ENCODE assay signal across 8 cellular contexts in genomic region chr22:20429254-20430100, GRCh38. TPM values are rescaled to one million over a fixed set of nuclear protein-coding genes. Genes with fewer than 3 reads are reported as not detected.
DNase-seq lines count a peak whose midpoint lies in the region; ATAC-seq and TF ChIP-seq lines count a peak whose summit lies in the region.

No MANE protein-coding gene starts in this region.

- CTCF ChIA-PET in activated CD4-positive, alpha-beta T cell treated with anti-CD3 and anti-CD28 coated beads for 36 hours (lab: Charles Lee), result interaction anchor here (0.9 to 2.4 kb wide), 4 partner anchors 12 to 272 kb away, joined by 3 to 17 read pairs (median 4); no protein-coding TSS in a partner anchor

- DNase-seq in AML-193 (lab: John Stamatoyannopoulos, UW) (peak; percentile 18 to 29), nephron progenitor cell (peak; percentile 89), progenitor cell of endocrine pancreas (ENCODE audit: low spot score, unreplicated experiment) (no peak), NCI-H2081 (lab: John Stamatoyannopoulos, UW) (no peak)
- peak; percentile 89 for DNase-seq in activated CD4-positive, alpha-beta T cell treated with anti-CD3 and anti-CD28 coated beads for 36 hours

- H3K36me3 Mint-ChIP-seq in activated CD4-positive, alpha-beta T cell treated with anti-CD3 and anti-CD28 coated beads for 36 hours (ENCODE audit: low read depth), result no peaks in the 10 kb centered on the region
- no peaks in the 10 kb centered on the region for H3K36me3 Mint-ChIP-seq in dendritic cell treated with granulocyte-macrophage colony-stimulating factor and Interleukin-4, amounts not matched to agents 40 ng/mL and 50 ng/mL, for 4 days (ENCODE audit: low read depth)
- H3K36me3 Mint-ChIP-seq in nephron progenitor cell (ENCODE audit: low read depth), result peaks cover 18% of the 10 kb centered on the region
- peaks cover 16% of the 10 kb centered on the region for H3K36me3 Mint-ChIP-seq in progenitor cell of endocrine pancreas (ENCODE audit: insufficient read depth)

- H3K4me3 Mint-ChIP-seq in activated CD4-positive, alpha-beta T cell treated with anti-CD3 and anti-CD28 coated beads for 36 hours, result peak overlapping the region; percentile 68
- H3K4me3 Mint-ChIP-seq in dendritic cell treated with granulocyte-macrophage colony-stimulating factor and Interleukin-4, amounts not matched to agents 40 ng/mL and 50 ng/mL, for 4 days, result peak overlapping the region; percentile 74
- H3K4me3 Mint-ChIP-seq in nephron progenitor cell (peak overlapping the region; percentile 68), progenitor cell of endocrine pancreas (ENCODE audit: low read depth) (no peak overlapping the region)

- H3K27me3 Mint-ChIP-seq in activated CD4-positive, alpha-beta T cell treated with anti-CD3 and anti-CD28 coated beads for 36 hours, result peaks cover 38% of the 10 kb centered on the region
- H3K27me3 Mint-ChIP-seq in dendritic cell treated with granulocyte-macrophage colony-stimulating factor and Interleukin-4, amounts not matched to agents 40 ng/mL and 50 ng/mL, for 4 days, result peaks cover 93% of the 10 kb centered on the region
- H3K27me3 Mint-ChIP-seq in nephron progenitor cell (ENCODE audit: low read depth, poor library complexity) (peaks cover 72% of the 10 kb centered on the region), progenitor cell of endocrine pancreas (peaks cover 34% of the 10 kb centered on the region)

- H3K27ac Mint-ChIP-seq in activated CD4-positive, alpha-beta T cell treated with anti-CD3 and anti-CD28 coated beads for 36 hours, result no peak overlapping the region
- no peak overlapping the region for H3K27ac Mint-ChIP-seq in dendritic cell treated with granulocyte-macrophage colony-stimulating factor and Interleukin-4, amounts not matched to agents 40 ng/mL and 50 ng/mL, for 4 days
- no peak overlapping the region for H3K27ac Mint-ChIP-seq in nephron progenitor cell
- H3K27ac Mint-ChIP-seq in progenitor cell of endocrine pancreas, result no peak overlapping the region

- intact Hi-C loops in activated CD4-positive, alpha-beta T cell treated with anti-CD3 and anti-CD28 coated beads for 36 hours (cut with DNase I, micrococcal nuclease), result loop anchor here (1.0 to 10.0 kb wide), 5 partner anchors 67 to 274 kb away; partner anchors contain the start of gene MED15 (in 1 of the 2)
- intact Hi-C loops in dendritic cell treated with granulocyte-macrophage colony-stimulating factor and Interleukin-4, amounts not matched to agents 40 ng/mL and 50 ng/mL, for 4 days (cut with micrococcal nuclease), result loop anchor here (1.0 kb wide), 1 partner anchor 27 kb away; no protein-coding TSS in a partner anchor

- peak; percentile 49 for ATAC-seq in HG03025 (IDR thresholded peaks at IDR 0.05; ENCODE audit: low FRiP score, unreplicated experiment)
- ATAC-seq in activated CD4-positive, alpha-beta T cell treated with anti-CD3 and anti-CD28 coated beads for 36 hours, result peak; percentile 80

- TF ChIP-seq CTCF in nephron progenitor cell (IDR thresholded peaks at IDR 0.05) (no peak), progenitor cell of endocrine pancreas (IDR thresholded peaks at IDR 0.05; ENCODE audit: unreplicated experiment) (no peak)

- H3K9me3 Mint-ChIP-seq in activated CD4-positive, alpha-beta T cell treated with anti-CD3 and anti-CD28 coated beads for 36 hours (ENCODE audit: low read depth), result no peaks in the 10 kb centered on the region
- no peaks in the 10 kb centered on the region for H3K9me3 Mint-ChIP-seq in dendritic cell treated with granulocyte-macrophage colony-stimulating factor and Interleukin-4, amounts not matched to agents 40 ng/mL and 50 ng/mL, for 4 days
- no peaks in the 10 kb centered on the region for H3K9me3 Mint-ChIP-seq in nephron progenitor cell
- no peaks in the 10 kb centered on the region for H3K9me3 Mint-ChIP-seq in progenitor cell of endocrine pancreas (ENCODE audit: low read depth)

- POLR2A ChIA-PET in activated CD4-positive, alpha-beta T cell treated with anti-CD3 and anti-CD28 coated beads for 36 hours (lab: Charles Lee), result no interaction called here

- H3K4me1 Mint-ChIP-seq in activated CD4-positive, alpha-beta T cell treated with anti-CD3 and anti-CD28 coated beads for 36 hours, result peaks cover 10% of the 10 kb centered on the region
- H3K4me1 Mint-ChIP-seq in dendritic cell treated with granulocyte-macrophage colony-stimulating factor and Interleukin-4, amounts not matched to agents 40 ng/mL and 50 ng/mL, for 4 days (ENCODE audit: low read depth), result peaks cover 34% of the 10 kb centered on the region
- H3K4me1 Mint-ChIP-seq in nephron progenitor cell (peaks cover 10% of the 10 kb centered on the region), progenitor cell of endocrine pancreas (ENCODE audit: low read depth) (no peaks in the 10 kb centered on the region)

- peak overlapping the region; percentile 17 for H3K27ac ChIP-seq in temporal lobe (ENCODE audit: low read depth, low read length)

RNA-seq across cellular contexts. Expression of gene SCARF2, which starts 8.1 kb away (rescaled TPM):
- under 1 TPM; 0.39 to 0.46 TPM for total RNA-seq in activated CD4-positive, alpha-beta T cell treated with anti-CD3 and anti-CD28 coated beads for 36 hours
- 2.5 TPM for total RNA-seq in temporal lobe
- total RNA-seq in progenitor cell of endocrine pancreas, result 14.4 and 14.6 TPM in 2 replicates

RNA-seq across cellular contexts. Expression of gene ZNF74, which starts 35.5 kb away (rescaled TPM):
- 10 to 100 TPM in 1 of 2 experiments, 1 to 10 TPM in 1; 6.5 to 10.3 TPM for total RNA-seq in activated CD4-positive, alpha-beta T cell treated with anti-CD3 and anti-CD28 coated beads for 36 hours
- 37.4 TPM for total RNA-seq in temporal lobe
- 48.8 and 52.1 TPM in 2 replicates for total RNA-seq in progenitor cell of endocrine pancreas

Comparison
In these comparisons a context has a peak if more than half of its experiments do, and no peak if none do; other contexts are left out.
1. DNase-seq: peak in AML-193 (2 of 2), activated CD4-positive, alpha-beta T cell treated with anti-CD3 and anti-CD28 coated beads for 36 hours (single experiment) and nephron progenitor cell (single experiment); none in progenitor cell of endocrine pancreas (single experiment) and NCI-H2081 (0 of 2).